In the genomic region with DNA sequence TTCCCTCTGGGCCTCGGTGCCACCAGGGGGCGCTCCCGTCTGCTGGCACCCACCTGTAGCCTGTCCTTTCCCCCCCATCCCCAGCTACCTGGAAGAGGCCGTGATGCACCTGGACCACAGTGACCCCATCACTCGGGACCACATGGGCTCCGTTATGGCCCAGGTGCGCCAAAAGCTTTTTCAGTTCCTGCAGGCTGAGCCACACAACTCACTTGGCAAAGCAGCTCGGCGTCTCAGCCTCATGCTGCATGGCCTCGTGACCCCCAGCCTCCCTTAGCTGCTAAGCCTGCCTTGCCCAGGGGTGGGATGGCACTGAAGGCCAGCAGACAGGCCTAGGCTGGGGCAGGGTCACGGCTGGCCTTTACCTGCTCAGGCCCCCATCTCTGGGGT, we compare ENCODE assay signal across 8 cellular contexts. TPM values are rescaled to one million over a fixed set of nuclear protein-coding genes. Genes with fewer than 3 reads are reported as not detected.
DNase-seq lines count a peak whose midpoint lies in the region; ATAC-seq and TF ChIP-seq lines count a peak whose summit lies in the region.

No MANE protein-coding gene starts in this region.

- H3K36me3 Mint-ChIP-seq in HFFc6 (ENCODE audit: low read depth) = peaks cover 27% of the 10 kb centered on the region
- H3K36me3 Mint-ChIP-seq in T-helper 2 cell treated with Interferon-gamma antibody and Interleukin-4, amounts not matched to agents 5 μg/mL and 100 μg/mL, for 36 hours (ENCODE audit: low read depth) = peaks cover 40% of the 10 kb centered on the region

- TF ChIP-seq CTCF in C4-2B (conservative IDR thresholded peaks at IDR 0.05) (peak; percentile 92), HFFc6 (IDR thresholded peaks at IDR 0.05) (peak; percentile 96)

- H3K27me3 Mint-ChIP-seq in HFFc6 (ENCODE audit: insufficient read depth) = peaks cover 12% of the 10 kb centered on the region
- H3K27me3 Mint-ChIP-seq in T-helper 2 cell treated with Interferon-gamma antibody and Interleukin-4, amounts not matched to agents 5 μg/mL and 100 μg/mL, for 36 hours (ENCODE audit: low read depth) = no peaks in the 10 kb centered on the region

- ATAC-seq in GM18517 (IDR thresholded peaks at IDR 0.05; ENCODE audit: unreplicated experiment) (no peak), GM21390 (IDR thresholded peaks at IDR 0.05; ENCODE audit: unreplicated experiment) (no peak)

- H3K4me3 Mint-ChIP-seq in HFFc6 = no peak overlapping the region
- no peak overlapping the region for H3K4me3 Mint-ChIP-seq in T-helper 2 cell treated with Interferon-gamma antibody and Interleukin-4, amounts not matched to agents 5 μg/mL and 100 μg/mL, for 36 hours

- H3K27ac ChIP-seq in C4-2B = peak overlapping the region; percentile 34; the same call in 1 of the 2 replicates

- peaks cover 16% of the 10 kb centered on the region for H3K4me1 Mint-ChIP-seq in HFFc6 (ENCODE audit: low read depth)
- H3K4me1 Mint-ChIP-seq in T-helper 2 cell treated with Interferon-gamma antibody and Interleukin-4, amounts not matched to agents 5 μg/mL and 100 μg/mL, for 36 hours (ENCODE audit: low read depth) = no peaks in the 10 kb centered on the region

- H3K9me3 Mint-ChIP-seq in HFFc6 = no peaks in the 10 kb centered on the region
- H3K9me3 Mint-ChIP-seq in T-helper 2 cell treated with Interferon-gamma antibody and Interleukin-4, amounts not matched to agents 5 μg/mL and 100 μg/mL, for 36 hours = no peaks in the 10 kb centered on the region

- H3K27ac Mint-ChIP-seq in HFFc6 = no peak overlapping the region
- H3K27ac Mint-ChIP-seq in T-helper 2 cell treated with Interferon-gamma antibody and Interleukin-4, amounts not matched to agents 5 μg/mL and 100 μg/mL, for 36 hours = no peak overlapping the region

- DNase-seq in HFFc6 (no peak), anterior cingulate cortex (lab: John Stamatoyannopoulos, UW) (peak in 32 of 58 donors; percentile 3 to 68 (median 18)), iPS-NIHi11 (ENCODE audit: low spot score) (peak; percentile 87)
- peak; percentile 50 for DNase-seq in T-helper 2 cell treated with Interferon-gamma antibody and Interleukin-4, amounts not matched to agents 5 μg/mL and 100 μg/mL, for 36 hours (ENCODE audit: low spot score)
- peak; percentile 78 to 80 for DNase-seq in stimulated activated CD4-positive, alpha-beta T cell treated with anti-CD3 and anti-CD28 coated beads, Interleukin-2, amount 100 ng/mL, for 24 hours

RNA-seq across cellular contexts. Expression of a gene that starts 0.8 kb away (rescaled TPM):
- under 1 TPM in 3 of 6 experiments, not detected in 3; 0.25 to 0.51 (median 0.38) TPM for total RNA-seq in HFFc6 (2021; fragmentation: NEBNext Ultra II Directional; extraction: Animal tissue kit (Norgen Biotek cat#: 25700))

RNA-seq across cellular contexts. Expression of a gene that starts 9.2 kb away (rescaled TPM):
- 10 to 100 TPM; 25.2 to 34.1 (median 29.3) TPM for total RNA-seq in HFFc6 (2021; fragmentation: NEBNext Ultra II Directional; extraction: Animal tissue kit (Norgen Biotek cat#: 25700))

RNA-seq across cellular contexts. Expression of a gene that starts 11.0 kb away (rescaled TPM):
- 10 to 100 TPM; 60.2 to 81.0 (median 63.6) TPM for total RNA-seq in HFFc6 (2021; fragmentation: NEBNext Ultra II Directional; extraction: Animal tissue kit (Norgen Biotek cat#: 25700))

RNA-seq across cellular contexts. Expression of a gene that starts 36.4 kb away (rescaled TPM):
- 10 to 100 TPM; 51.2 to 64.2 (median 59.7) TPM for total RNA-seq in HFFc6 (2021; fragmentation: NEBNext Ultra II Directional; extraction: Animal tissue kit (Norgen Biotek cat#: 25700))

RNA-seq across cellular contexts. Expression of a gene that starts 37.1 kb away (rescaled TPM):
- 100 to 1,000 TPM; 182 to 195 (median 185) TPM for total RNA-seq in HFFc6 (2021; fragmentation: NEBNext Ultra II Directional; extraction: Animal tissue kit (Norgen Biotek cat#: 25700))
